ENCODE assay signal across 14 cellular contexts in genomic region chr19:51114087-51114714, GRCh38. TPM values are rescaled to one million over a fixed set of nuclear protein-coding genes. Genes with fewer than 3 reads are reported as not detected.
A peak's percentile ranks its signal among the peaks of the same experiment; 100 is the strongest.
DNase-seq lines count a peak whose midpoint lies in the region; ATAC-seq, FAIRE-seq and TF ChIP-seq lines count a peak whose summit lies in the region.
"Had no signal": no experiment of that assay in that cellular context is flagged by ENCODE, and none has a peak within 500 bp of the region (broad histone marks: within the 10 kb centered on the region; RNA-seq: fewer than 3 reads in every experiment).

No MANE protein-coding gene starts in this region.

- TF ChIP-seq CTCF in right atrium auricular region (IDR thresholded peaks at IDR 0.05) (no peak), kidney (IDR thresholded peaks at IDR 0.05; ENCODE audit: borderline replicate concordance, extremely low read depth, insufficient read depth) (no peak)

- CTCF ChIA-PET in activated CD4-positive, alpha-beta memory T cell treated with anti-CD3 and anti-CD28 coated beads, Interleukin-2, amount 10 ng/mL, durations not matched to agents 7 days and 5 days (lab: Charles Lee), result interaction anchor here (1.5 to 1.6 kb wide), 2 partner anchors 10 to 44 kb away, joined by 4 read pairs; partner anchors contain the start of gene SIGLEC9

- H3K4me3 Mint-ChIP-seq in activated CD4-positive, alpha-beta memory T cell treated with anti-CD3 and anti-CD28 coated beads, Interleukin-2, amount 10 ng/mL, durations not matched to agents 7 days and 5 days, result no peak overlapping the region

- DNase-seq in cardiac septum (ENCODE audit: low spot score) (peak; percentile 38), right atrium auricular region (ENCODE audit: low spot score) (no peak), kidney (peak; percentile 4), NCI-H128 (lab: John Stamatoyannopoulos, UW; ENCODE audit: unreplicated experiment) (no peak), iPS-NIHi7 (ENCODE audit: extremely low spot score) (no peak)
- no peak for DNase-seq in activated CD4-positive, alpha-beta memory T cell treated with anti-CD3 and anti-CD28 coated beads, Interleukin-2, amount 10 ng/mL, durations not matched to agents 7 days and 5 days
- DNase-seq: hypothalamus, NCI-H82, pancreas had no signal

- peaks cover 42% of the 10 kb centered on the region for H3K27me3 Mint-ChIP-seq in activated CD4-positive, alpha-beta memory T cell treated with anti-CD3 and anti-CD28 coated beads, Interleukin-2, amount 10 ng/mL, durations not matched to agents 7 days and 5 days

- intact Hi-C loops in cardiac septum (cut with DNase I), result no loop called here
- intact Hi-C loops in kidney (cut with DNase I), result no loop called here

- POLR2A ChIA-PET in activated CD4-positive, alpha-beta memory T cell treated with anti-CD3 and anti-CD28 coated beads, Interleukin-2, amount 10 ng/mL, durations not matched to agents 7 days and 5 days (lab: Charles Lee), result interaction anchor here (0.8 to 1.0 kb wide), 3 partner anchors 8 to 281 kb away, joined by 3 to 4 read pairs (median 4); no protein-coding TSS in a partner anchor

- H3K4me1 ChIP-seq in right atrium auricular region (peaks cover 0 to under 1% of the 10 kb centered on the region in 2 donors), kidney (ENCODE audit: control insufficient read depth in 1 of 2, insufficient read depth in 1 of 2, low read depth in 1 of 2, low read length in 2 of 2) (no peaks in the 10 kb centered on the region)
- H3K4me1 ChIP-seq: pancreas had no signal

- H3K4me3 ChIP-seq in right atrium auricular region (no peak overlapping the region), kidney (ENCODE audit: low read length in 2 of 2) (no peak overlapping the region)
- H3K4me3 ChIP-seq: pancreas had no signal

- H3K9me3 ChIP-seq in right atrium auricular region, result no peaks in the 10 kb centered on the region
- no peaks in the 10 kb centered on the region for H3K9me3 ChIP-seq in kidney (ENCODE audit: control insufficient read depth in 1 of 2, low read length in 2 of 2)
- H3K9me3 ChIP-seq: pancreas had no signal

- no peak for ATAC-seq in GM21360 (IDR thresholded peaks at IDR 0.05; ENCODE audit: unreplicated experiment)
- no peak for ATAC-seq in GM21825 (IDR thresholded peaks at IDR 0.05; ENCODE audit: unreplicated experiment)
- ATAC-seq: left lobe of liver, pancreas had no signal

- H3K9me3 Mint-ChIP-seq in activated CD4-positive, alpha-beta memory T cell treated with anti-CD3 and anti-CD28 coated beads, Interleukin-2, amount 10 ng/mL, durations not matched to agents 7 days and 5 days, result no peaks in the 10 kb centered on the region

- H3K27ac Mint-ChIP-seq in activated CD4-positive, alpha-beta memory T cell treated with anti-CD3 and anti-CD28 coated beads, Interleukin-2, amount 10 ng/mL, durations not matched to agents 7 days and 5 days, result peak overlapping the region; percentile 4

- H3K36me3 ChIP-seq in right atrium auricular region (no peaks in the 10 kb centered on the region), kidney (ENCODE audit: control insufficient read depth in 1 of 2, insufficient read depth in 2 of 2, low read length in 2 of 2) (no peaks in the 10 kb centered on the region)
- H3K36me3 ChIP-seq: pancreas had no signal

- peaks cover 46% of the 10 kb centered on the region for H3K4me1 Mint-ChIP-seq in activated CD4-positive, alpha-beta memory T cell treated with anti-CD3 and anti-CD28 coated beads, Interleukin-2, amount 10 ng/mL, durations not matched to agents 7 days and 5 days

- peaks cover 3% of the 10 kb centered on the region for H3K36me3 Mint-ChIP-seq in activated CD4-positive, alpha-beta memory T cell treated with anti-CD3 and anti-CD28 coated beads, Interleukin-2, amount 10 ng/mL, durations not matched to agents 7 days and 5 days (ENCODE audit: low read depth)

- no peak for FAIRE-seq in kidney (lab: Jason Lieb, UNC)
- FAIRE-seq: pancreas, urothelium cell line had no signal

- H3K27ac ChIP-seq in right atrium auricular region (no peak overlapping the region), kidney (ENCODE audit: low read depth in 2 of 2, low read length in 2 of 2) (no peak overlapping the region)
- H3K27ac ChIP-seq: pancreas had no signal

- no peak overlapping the region for H3K9ac ChIP-seq in kidney (ENCODE audit: low read length in 2 of 2)

- no peaks in the 10 kb centered on the region for H3K27me3 ChIP-seq in right atrium auricular region
- H3K27me3 ChIP-seq: pancreas had no signal

RNA-seq across cellular contexts. Expression of gene CTU1, which starts 6.0 kb away (rescaled TPM):
- total RNA-seq in cardiac septum (4.2 TPM), right atrium auricular region (1 to 10 TPM; 4.8 to 7.7 TPM), kidney (8.4 TPM)
- total RNA-seq in activated CD4-positive, alpha-beta memory T cell treated with anti-CD3 and anti-CD28 coated beads, Interleukin-2, amount 10 ng/mL, durations not matched to agents 7 days and 5 days, result 1 to 10 TPM; 9.0 to 9.4 TPM
- polyA plus RNA-seq in kidney (ENCODE audit: insufficient read depth, low read depth, low replicate concordance), result 5.2 TPM

RNA-seq across cellular contexts. Expression of gene SIGLEC9, which starts 10.5 kb away (rescaled TPM):
- 1.4 TPM for total RNA-seq in cardiac septum
- 1 to 10 TPM; 1.5 to 7.4 TPM for total RNA-seq in right atrium auricular region
- total RNA-seq in activated CD4-positive, alpha-beta memory T cell treated with anti-CD3 and anti-CD28 coated beads, Interleukin-2, amount 10 ng/mL, durations not matched to agents 7 days and 5 days, result 1 to 10 TPM; 1.1 to 1.7 TPM
- 8.1 TPM for total RNA-seq in kidney
- 1.6 TPM for polyA plus RNA-seq in kidney (ENCODE audit: insufficient read depth, low read depth, low replicate concordance)

RNA-seq across cellular contexts. Expression of gene SIGLEC7, which starts 27.9 kb away (rescaled TPM):
- total RNA-seq in cardiac septum (0.70 TPM), right atrium auricular region (1 to 10 TPM in 1 of 2 donors, under 1 TPM in 1; 0.26 to 1.7 TPM), kidney (4.0 TPM)
- total RNA-seq in activated CD4-positive, alpha-beta memory T cell treated with anti-CD3 and anti-CD28 coated beads, Interleukin-2, amount 10 ng/mL, durations not matched to agents 7 days and 5 days, result not detected
- 1.2 TPM for polyA plus RNA-seq in kidney (ENCODE audit: insufficient read depth, low read depth, low replicate concordance)

RNA-seq across cellular contexts. Expression of gene KLK14, which starts 31.5 kb away (rescaled TPM):
- total RNA-seq in cardiac septum, result 0.32 TPM
- under 1 TPM in 1 of 2 donors, not detected in 1; 0.35 TPM for total RNA-seq in right atrium auricular region
- total RNA-seq in activated CD4-positive, alpha-beta memory T cell treated with anti-CD3 and anti-CD28 coated beads, Interleukin-2, amount 10 ng/mL, durations not matched to agents 7 days and 5 days, result under 1 TPM in 1 of 2 experiments, not detected in 1; 0.20 TPM
- total RNA-seq in kidney, result 0.22 TPM
- polyA plus RNA-seq in kidney (ENCODE audit: insufficient read depth, low read depth, low replicate concordance), result not detected
- total RNA-seq: left lobe of liver, skeletal muscle tissue had no signal

RNA-seq across cellular contexts. Expression of gene KLK13, which starts 49.3 kb away (rescaled TPM):
- total RNA-seq in cardiac septum (not detected), right atrium auricular region (not detected), kidney (not detected)
- not detected for total RNA-seq in activated CD4-positive, alpha-beta memory T cell treated with anti-CD3 and anti-CD28 coated beads, Interleukin-2, amount 10 ng/mL, durations not matched to agents 7 days and 5 days
- not detected for polyA plus RNA-seq in kidney (ENCODE audit: insufficient read depth, low read depth, low replicate concordance)
- total RNA-seq: left lobe of liver, skeletal muscle tissue had no signal

Comparison
In these comparisons a context has a peak if more than half of its experiments do, and no peak if none do; other contexts are left out.
1. DNase-seq: peak in cardiac septum (single experiment) and kidney (single experiment); none in right atrium auricular region (single experiment), activated CD4-positive, alpha-beta memory T cell treated with anti-CD3 and anti-CD28 coated beads, Interleukin-2, amount 10 ng/mL, durations not matched to agents 7 days and 5 days (single experiment), NCI-H128 (single experiment) and iPS-NIHi7 (single experiment).